ENCODE assay signal across 2 cellular contexts in the genomic region with DNA sequence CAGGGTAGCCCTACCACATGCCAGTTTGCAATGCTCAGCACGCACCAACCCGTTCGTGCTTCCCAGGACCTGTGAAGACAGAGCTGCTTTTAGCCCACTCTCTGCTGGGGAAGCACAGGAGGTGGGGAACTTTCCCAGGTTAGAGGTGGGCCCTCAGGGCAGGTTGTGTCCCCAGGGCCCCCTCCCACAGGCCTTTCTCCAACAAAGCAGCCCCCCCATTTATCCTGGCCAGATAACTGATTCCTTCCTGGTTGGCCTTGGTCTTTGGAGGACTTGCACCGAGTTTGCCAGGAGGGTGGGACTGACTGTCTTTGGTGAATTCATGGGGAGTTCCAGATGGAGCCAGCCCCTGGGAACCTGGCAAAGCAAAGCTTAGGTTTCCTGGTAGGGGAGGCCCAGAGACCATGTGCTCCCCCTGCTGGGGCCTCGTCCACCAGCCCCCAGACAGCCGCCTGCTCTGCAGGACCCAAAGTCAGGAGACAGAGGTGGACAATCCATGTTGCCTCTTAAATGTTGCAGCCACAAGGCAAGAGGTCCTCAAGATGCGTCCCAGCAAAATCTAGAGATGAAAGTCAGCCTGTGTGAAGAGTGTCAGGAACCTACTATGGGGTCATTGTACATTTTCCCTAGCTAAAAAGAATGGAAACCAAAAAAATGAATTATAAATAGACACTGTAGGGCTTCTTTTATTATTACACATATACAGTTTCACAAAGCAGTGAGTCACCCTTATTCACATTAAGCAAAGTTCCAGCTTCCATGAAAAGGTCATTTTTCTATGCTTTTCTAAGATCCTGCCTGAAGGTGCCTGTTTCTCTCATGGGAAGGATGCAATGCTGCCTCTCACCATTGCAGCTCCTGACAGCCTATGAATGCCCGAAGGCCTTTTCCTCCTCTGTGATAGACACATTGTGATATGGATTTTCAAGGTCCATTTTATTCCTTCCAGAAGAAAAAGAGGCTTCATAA.
A peak's percentile ranks its signal among the peaks of the same experiment; 100 is the strongest.
TF ChIP-seq lines count a peak whose summit lies in the region.

No MANE protein-coding gene starts in this region.

TF ChIP-seq in HCT116, 20 proteins besides CTCF, POLR2A, EP300 and RAD21 (continued from another document):
- TF ChIP-seq, protein P1, sequence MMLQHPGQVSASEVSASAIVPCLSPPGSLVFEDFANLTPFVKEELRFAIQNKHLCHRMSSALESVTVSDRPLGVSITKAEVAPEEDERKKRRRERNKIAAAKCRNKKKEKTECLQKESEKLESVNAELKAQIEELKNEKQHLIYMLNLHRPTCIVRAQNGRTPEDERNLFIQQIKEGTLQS (IDR thresholded peaks at IDR 0.05): no peak
- TF ChIP-seq SIN3A (IDR thresholded peaks at IDR 0.05; ENCODE audit: low read depth) (no peak), POLR2AphosphoS5 (IDR thresholded peaks at IDR 0.05; ENCODE audit: low read depth, low read length) (no peak), EZH2phosphoT487 (IDR thresholded peaks at IDR 0.05; ENCODE audit: borderline replicate concordance) (no peak), TCF7L2 (IDR thresholded peaks at IDR 0.05; ENCODE audit: borderline replicate concordance, extremely low read depth, insufficient read depth, insufficient read length) (no peak), EGR1 (IDR thresholded peaks at IDR 0.05; ENCODE audit: low read depth) (no peak), CBX3 (IDR thresholded peaks at IDR 0.05; ENCODE audit: low read depth) (no peak), FOSL1 (IDR thresholded peaks at IDR 0.05; ENCODE audit: low read depth) (no peak), JUND (IDR thresholded peaks at IDR 0.05) (no peak), EZH2 (IDR thresholded peaks at IDR 0.05) (no peak), YY1 (IDR thresholded peaks at IDR 0.05; ENCODE audit: extremely low read depth, insufficient replicate concordance, low read depth, low read length) (no peak)
- TF ChIP-seq, protein P2, sequence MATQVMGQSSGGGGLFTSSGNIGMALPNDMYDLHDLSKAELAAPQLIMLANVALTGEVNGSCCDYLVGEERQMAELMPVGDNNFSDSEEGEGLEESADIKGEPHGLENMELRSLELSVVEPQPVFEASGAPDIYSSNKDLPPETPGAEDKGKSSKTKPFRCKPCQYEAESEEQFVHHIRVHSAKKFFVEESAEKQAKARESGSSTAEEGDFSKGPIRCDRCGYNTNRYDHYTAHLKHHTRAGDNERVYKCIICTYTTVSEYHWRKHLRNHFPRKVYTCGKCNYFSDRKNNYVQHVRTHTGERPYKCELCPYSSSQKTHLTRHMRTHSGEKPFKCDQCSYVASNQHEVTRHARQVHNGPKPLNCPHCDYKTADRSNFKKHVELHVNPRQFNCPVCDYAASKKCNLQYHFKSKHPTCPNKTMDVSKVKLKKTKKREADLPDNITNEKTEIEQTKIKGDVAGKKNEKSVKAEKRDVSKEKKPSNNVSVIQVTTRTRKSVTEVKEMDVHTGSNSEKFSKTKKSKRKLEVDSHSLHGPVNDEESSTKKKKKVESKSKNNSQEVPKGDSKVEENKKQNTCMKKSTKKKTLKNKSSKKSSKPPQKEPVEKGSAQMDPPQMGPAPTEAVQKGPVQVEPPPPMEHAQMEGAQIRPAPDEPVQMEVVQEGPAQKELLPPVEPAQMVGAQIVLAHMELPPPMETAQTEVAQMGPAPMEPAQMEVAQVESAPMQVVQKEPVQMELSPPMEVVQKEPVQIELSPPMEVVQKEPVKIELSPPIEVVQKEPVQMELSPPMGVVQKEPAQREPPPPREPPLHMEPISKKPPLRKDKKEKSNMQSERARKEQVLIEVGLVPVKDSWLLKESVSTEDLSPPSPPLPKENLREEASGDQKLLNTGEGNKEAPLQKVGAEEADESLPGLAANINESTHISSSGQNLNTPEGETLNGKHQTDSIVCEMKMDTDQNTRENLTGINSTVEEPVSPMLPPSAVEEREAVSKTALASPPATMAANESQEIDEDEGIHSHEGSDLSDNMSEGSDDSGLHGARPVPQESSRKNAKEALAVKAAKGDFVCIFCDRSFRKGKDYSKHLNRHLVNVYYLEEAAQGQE (IDR thresholded peaks at IDR 0.05; ENCODE audit: low read depth): no peak
- TF ChIP-seq, protein P3, sequence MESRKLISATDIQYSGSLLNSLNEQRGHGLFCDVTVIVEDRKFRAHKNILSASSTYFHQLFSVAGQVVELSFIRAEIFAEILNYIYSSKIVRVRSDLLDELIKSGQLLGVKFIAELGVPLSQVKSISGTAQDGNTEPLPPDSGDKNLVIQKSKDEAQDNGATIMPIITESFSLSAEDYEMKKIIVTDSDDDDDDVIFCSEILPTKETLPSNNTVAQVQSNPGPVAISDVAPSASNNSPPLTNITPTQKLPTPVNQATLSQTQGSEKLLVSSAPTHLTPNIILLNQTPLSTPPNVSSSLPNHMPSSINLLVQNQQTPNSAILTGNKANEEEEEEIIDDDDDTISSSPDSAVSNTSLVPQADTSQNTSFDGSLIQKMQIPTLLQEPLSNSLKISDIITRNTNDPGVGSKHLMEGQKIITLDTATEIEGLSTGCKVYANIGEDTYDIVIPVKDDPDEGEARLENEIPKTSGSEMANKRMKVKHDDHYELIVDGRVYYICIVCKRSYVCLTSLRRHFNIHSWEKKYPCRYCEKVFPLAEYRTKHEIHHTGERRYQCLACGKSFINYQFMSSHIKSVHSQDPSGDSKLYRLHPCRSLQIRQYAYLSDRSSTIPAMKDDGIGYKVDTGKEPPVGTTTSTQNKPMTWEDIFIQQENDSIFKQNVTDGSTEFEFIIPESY (IDR thresholded peaks at IDR 0.05; ENCODE audit: extremely low read depth, insufficient replicate concordance, low read length): no peak
- TF ChIP-seq, protein P4, sequence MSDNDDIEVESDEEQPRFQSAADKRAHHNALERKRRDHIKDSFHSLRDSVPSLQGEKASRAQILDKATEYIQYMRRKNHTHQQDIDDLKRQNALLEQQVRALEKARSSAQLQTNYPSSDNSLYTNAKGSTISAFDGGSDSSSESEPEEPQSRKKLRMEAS (IDR thresholded peaks at IDR 0.05): no peak

TF ChIP-seq in SK-N-SH, 30 proteins besides CTCF, POLR2A, EP300 and RAD21 (continued from another document):
- TF ChIP-seq NRF1 (IDR thresholded peaks at IDR 0.05; ENCODE audit: low read depth, low read length): no peak
- TF ChIP-seq, protein P5, sequence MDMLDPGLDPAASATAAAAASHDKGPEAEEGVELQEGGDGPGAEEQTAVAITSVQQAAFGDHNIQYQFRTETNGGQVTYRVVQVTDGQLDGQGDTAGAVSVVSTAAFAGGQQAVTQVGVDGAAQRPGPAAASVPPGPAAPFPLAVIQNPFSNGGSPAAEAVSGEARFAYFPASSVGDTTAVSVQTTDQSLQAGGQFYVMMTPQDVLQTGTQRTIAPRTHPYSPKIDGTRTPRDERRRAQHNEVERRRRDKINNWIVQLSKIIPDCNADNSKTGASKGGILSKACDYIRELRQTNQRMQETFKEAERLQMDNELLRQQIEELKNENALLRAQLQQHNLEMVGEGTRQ (IDR thresholded peaks at IDR 0.05; ENCODE audit: borderline replicate concordance, low read depth, low read length): no peak
- TF ChIP-seq MXI1 (IDR thresholded peaks at IDR 0.05; ENCODE audit: low read depth, low read length): no peak
- TF ChIP-seq MEF2A (IDR thresholded peaks at IDR 0.05; ENCODE audit: borderline replicate concordance, low read depth): no peak
- TF ChIP-seq POLR2AphosphoS5 (IDR thresholded peaks at IDR 0.05; ENCODE audit: low read depth, low read length): no peak
- TF ChIP-seq EZH2phosphoT487 (IDR thresholded peaks at IDR 0.05; ENCODE audit: borderline replicate concordance, low read depth): no peak
- no peak for TF ChIP-seq RXRA (IDR thresholded peaks at IDR 0.05; ENCODE audit: borderline replicate concordance, low read depth)
- TF ChIP-seq SIN3A (IDR thresholded peaks at IDR 0.05; ENCODE audit: borderline replicate concordance, low read depth, low read length): no peak
- TF ChIP-seq JUND (IDR thresholded peaks at IDR 0.05): peak; percentile 58
- TF ChIP-seq ELF1 (IDR thresholded peaks at IDR 0.05): no peak
- no peak for TF ChIP-seq YY1 (IDR thresholded peaks at IDR 0.05; ENCODE audit: low read depth)
- TF ChIP-seq, protein P6, sequence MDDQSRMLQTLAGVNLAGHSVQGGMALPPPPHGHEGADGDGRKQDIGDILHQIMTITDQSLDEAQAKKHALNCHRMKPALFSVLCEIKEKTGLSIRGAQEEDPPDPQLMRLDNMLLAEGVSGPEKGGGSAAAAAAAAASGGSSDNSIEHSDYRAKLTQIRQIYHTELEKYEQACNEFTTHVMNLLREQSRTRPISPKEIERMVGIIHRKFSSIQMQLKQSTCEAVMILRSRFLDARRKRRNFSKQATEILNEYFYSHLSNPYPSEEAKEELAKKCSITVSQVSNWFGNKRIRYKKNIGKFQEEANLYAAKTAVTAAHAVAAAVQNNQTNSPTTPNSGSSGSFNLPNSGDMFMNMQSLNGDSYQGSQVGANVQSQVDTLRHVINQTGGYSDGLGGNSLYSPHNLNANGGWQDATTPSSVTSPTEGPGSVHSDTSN (IDR thresholded peaks at IDR 0.05): peak; percentile 24; the same call in 1 of the 2 replicates
- peak; percentile 66; the same call in 1 of the 2 replicates for TF ChIP-seq FOSL2 (IDR thresholded peaks at IDR 0.05; ENCODE audit: borderline replicate concordance, low read depth)
- no peak for TF ChIP-seq GATA2 (CRISPR knock-in tag; IDR thresholded peaks at IDR 0.05)
- TF ChIP-seq, protein P3 (IDR thresholded peaks at IDR 0.05; ENCODE audit: borderline replicate concordance, low read depth): no peak
- TF ChIP-seq, protein P7, sequence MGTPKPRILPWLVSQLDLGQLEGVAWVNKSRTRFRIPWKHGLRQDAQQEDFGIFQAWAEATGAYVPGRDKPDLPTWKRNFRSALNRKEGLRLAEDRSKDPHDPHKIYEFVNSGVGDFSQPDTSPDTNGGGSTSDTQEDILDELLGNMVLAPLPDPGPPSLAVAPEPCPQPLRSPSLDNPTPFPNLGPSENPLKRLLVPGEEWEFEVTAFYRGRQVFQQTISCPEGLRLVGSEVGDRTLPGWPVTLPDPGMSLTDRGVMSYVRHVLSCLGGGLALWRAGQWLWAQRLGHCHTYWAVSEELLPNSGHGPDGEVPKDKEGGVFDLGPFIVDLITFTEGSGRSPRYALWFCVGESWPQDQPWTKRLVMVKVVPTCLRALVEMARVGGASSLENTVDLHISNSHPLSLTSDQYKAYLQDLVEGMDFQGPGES (IDR thresholded peaks at IDR 0.05; ENCODE audit: low read depth, low read length): no peak
- TF ChIP-seq, protein P4 (IDR thresholded peaks at IDR 0.05; ENCODE audit: low read depth): 0 out of 2 replicates have a peak, but pooled peaks have one; percentile 8
- TF ChIP-seq TEAD4 (IDR thresholded peaks at IDR 0.05; ENCODE audit: borderline replicate concordance, insufficient read depth): no peak
- TF ChIP-seq NFIC (IDR thresholded peaks at IDR 0.05; ENCODE audit: borderline replicate concordance): no peak; the same call in 1 of the 2 replicates
- peak; percentile 53; the same call in 1 of the 2 replicates for TF ChIP-seq SMC3 (IDR thresholded peaks at IDR 0.05; ENCODE audit: low read depth, low read length)
- TF ChIP-seq, protein P2 (IDR thresholded peaks at IDR 0.05; ENCODE audit: low read depth, low read length): no peak
